Comparison of ENCODE assay signal across 27 cellular contexts in the genomic region with DNA sequence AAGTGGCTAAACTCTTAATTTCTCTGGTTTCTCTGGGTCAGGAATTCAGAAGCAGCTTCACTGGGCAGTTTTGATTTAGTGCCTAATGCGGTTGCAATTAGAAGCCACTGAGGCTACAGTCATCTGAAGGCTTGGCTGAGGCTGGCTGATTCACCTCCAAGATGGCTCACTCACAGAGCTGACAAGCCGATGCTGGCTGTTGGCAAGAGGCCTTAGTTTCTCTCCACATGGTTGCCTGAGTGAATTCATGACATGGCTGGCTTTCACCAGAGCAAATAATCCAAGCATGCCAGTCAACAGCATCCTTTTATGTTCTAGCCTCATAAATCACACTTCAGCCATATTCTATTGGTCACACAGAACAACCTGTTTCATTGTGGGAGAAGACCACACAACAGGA. TPM values are rescaled to one million over a fixed set of nuclear protein-coding genes. Genes with fewer than 3 reads are reported as not detected.
DNase-seq lines count a peak whose midpoint lies in the region; ATAC-seq, FAIRE-seq and TF ChIP-seq lines count a peak whose summit lies in the region.
"Had no signal": no experiment of that assay in that cellular context is flagged by ENCODE, and none has a peak within 500 bp of the region (broad histone marks: within the 10 kb centered on the region; RNA-seq: fewer than 3 reads in every experiment).

No MANE protein-coding gene starts in this region.

- DNase-seq in AG20443 (ENCODE audit: low spot score) (peak; percentile 23), LHCN-M2 (ENCODE audit: low read depth) (peak; percentile 14), bronchial epithelial cell (ENCODE audit: low read depth) (peak; percentile 65), medulla oblongata (ENCODE audit: extremely low spot score) (peak; percentile 27), EL (no peak), SJCRH30 (no peak), HepG2 (ENCODE audit: low spot score) (no peak), GF-D8 (lab: John Stamatoyannopoulos, UW) (no peak)
- DNase-seq: activated CD4-positive, alpha-beta T cell treated with anti-CD3 and anti-CD28 coated beads, Interleukin-2, amount 50 U/mL, for 4 hours; activated naive CD8-positive, alpha-beta T cell treated with anti-CD3 and anti-CD28 coated beads for 36 hours; body of pancreas; CD4-positive, alpha-beta memory T cell; DMS153; heart right ventricle; Kasumi-1; mucosa of descending colon; NCI-H1105 treated with DMSO at 0.1 percent for 48 hours; NCI-H2107; NCI-H510A treated with DMSO at 0.1 percent for 48 hours; SK-N-SH; stimulated activated CD4-positive, alpha-beta T cell treated with anti-CD3 and anti-CD28 coated beads, Interleukin-2, amount 100 ng/mL, for 24 hours had no signal

- POLR2A ChIA-PET in HepG2 (lab: Yijun Ruan, JAX), result no interaction called here

- in situ Hi-C loops in HepG2 (cut with HindIII; ENCODE audit: extremely low pct_ligation_motif_present, low pct_unique_long_range_greater_than_20kb), result no loop called here

- TF ChIP-seq POLR2A in HepG2 (IDR thresholded peaks at IDR 0.05; ENCODE audit: insufficient read depth in 1 of 2, low read depth in 2 of 2, low read length in 2 of 2), result no peak

- H3K9ac ChIP-seq in HepG2 (ENCODE audit: insufficient read depth, low read depth, low read length), result no peak overlapping the region
- H3K9ac ChIP-seq: SK-N-SH had no signal

- FAIRE-seq in bronchial epithelial cell (lab: Jason Lieb, UNC) (no peak), HepG2 (lab: Jason Lieb, UNC) (no peak)
- FAIRE-seq: colon, GM12878 had no signal

- peaks cover 11% of the 10 kb centered on the region for H3K79me2 ChIP-seq in HepG2 (ENCODE audit: insufficient read depth, low read length)

- H3K4me1 ChIP-seq in SJCRH30, result no peaks in the 10 kb centered on the region
- peaks cover 24% of the 10 kb centered on the region for H3K4me1 ChIP-seq in HepG2 (ENCODE audit: insufficient read depth, low read length)

- H3K27ac ChIP-seq in SJCRH30, result no peak overlapping the region
- H3K27ac ChIP-seq in HepG2 (ENCODE audit: extremely low read length, insufficient read depth, low read length), result no peak overlapping the region
- H3K27ac ChIP-seq: body of pancreas, heart right ventricle, prostate gland, suprapubic skin had no signal

- no TSS peak for BruUV-seq in HepG2 (replicated peaks; lab: Mats Ljungman, UMichigan)

- no peak for TF ChIP-seq RAD21 in HepG2 (CRISPR knock-in tag; IDR thresholded peaks at IDR 0.05)

- H3K4me3 ChIP-seq in bronchial epithelial cell (ENCODE audit: low read depth, low read length), result no peak overlapping the region
- H3K4me3 ChIP-seq in SJCRH30, result no peak overlapping the region
- H3K4me3 ChIP-seq in HepG2 (replicated peaks in 1 of 3; ENCODE audit: insufficient read depth in 1 of 3, low read depth in 2 of 3, low read length in 3 of 3), result no peak overlapping the region
- H3K4me3 ChIP-seq: body of pancreas, GM12878, heart right ventricle, mucosa of descending colon, prostate gland, suprapubic skin had no signal

- intact Hi-C loops in HepG2 (cut with micrococcal nuclease; ENCODE audit: unreplicated experiment), result no loop called here

- H3K9me3 ChIP-seq in SJCRH30 (replicated peaks) (no peaks in the 10 kb centered on the region), HepG2 (ENCODE audit: low read length) (no peaks in the 10 kb centered on the region)
- H3K9me3 ChIP-seq: body of pancreas, heart right ventricle, mucosa of descending colon, prostate gland, SK-N-SH, suprapubic skin had no signal

- H3K36me3 ChIP-seq in bronchial epithelial cell (ENCODE audit: control insufficient read depth, insufficient read depth, low read length) (peaks cover 1% of the 10 kb centered on the region), SJCRH30 (peaks cover 30% of the 10 kb centered on the region), HepG2 (replicated peaks in 1 of 2; ENCODE audit: control insufficient read depth in 1 of 2, insufficient read depth in 2 of 2, low read length in 2 of 2) (peaks cover 2 to 11% of the 10 kb centered on the region in 2 experiments; a peak in 4 of 5 replicates)
- H3K36me3 ChIP-seq: prostate gland had no signal

- H2AFZ ChIP-seq in HepG2 (ENCODE audit: low read length), result no peak overlapping the region

- CTCF ChIA-PET in HepG2 (lab: Yijun Ruan, JAX; ENCODE audit: low intra/inter-chr PET ratio, low total read pairs), result no interaction called here

- WGBS in HepG2 (ENCODE audit: low lambda C conversion rate), result 100% methylated on average over 2 of the region's 2 CpGs

- H3K27me3 ChIP-seq in bronchial epithelial cell (ENCODE audit: control insufficient read depth, insufficient read depth, low read length) (no peaks in the 10 kb centered on the region), SJCRH30 (no peaks in the 10 kb centered on the region), HepG2 (ENCODE audit: control insufficient read depth in 1 of 2, insufficient read depth in 2 of 2, low read length in 2 of 2) (no peaks in the 10 kb centered on the region; a peak in 2 of 5 replicates)
- H3K27me3 ChIP-seq: body of pancreas, heart right ventricle, suprapubic skin had no signal

- TF ChIP-seq CTCF in bronchial epithelial cell (IDR thresholded peaks at IDR 0.05; ENCODE audit: insufficient read depth, low read length, severe bottlenecking) (no peak), HepG2 (CRISPR knock-in tag; IDR thresholded peaks at IDR 0.05) (no peak)

- TF ChIP-seq EP300 in HepG2 (IDR thresholded peaks at IDR 0.05; ENCODE audit: low read depth in 2 of 2, low read length in 2 of 2), result no peak
- no peak for TF ChIP-seq EP300 in HepG2 (CRISPR knock-in tag; IDR thresholded peaks at IDR 0.05; ENCODE audit: borderline replicate concordance)

- H3K4me2 ChIP-seq in HepG2 (ENCODE audit: low read depth, low read length), result no peak overlapping the region
- H3K4me2 ChIP-seq: SK-N-SH had no signal

- no peaks in the 10 kb centered on the region for H4K20me1 ChIP-seq in HepG2 (ENCODE audit: insufficient read depth, low read length)

- ATAC-seq in HepG2, result no peak
- ATAC-seq: body of pancreas; GM12878; heart right ventricle; mucosa of descending colon; stimulated activated effector memory CD8-positive, alpha-beta T cell treated with anti-CD3 and anti-CD28 coated beads, Interleukin-12 subunit alpha, Interleukin-12 subunit beta, amount 100 ng/mL, for 72 hours; WTC11 had no signal

RNA-seq across cellular contexts. Expression of a gene that starts 2.8 kb away (rescaled TPM):
- total RNA-seq in LHCN-M2 (2014; rRNA removed), result 38.3 and 43.3 TPM in 2 replicates
- 40.0 TPM for polyA plus RNA-seq in LHCN-M2 (2012)
- 51.5 and 60.8 TPM in 2 replicates for total RNA-seq in bronchial epithelial cell
- total RNA-seq in SJCRH30 (2014; rRNA removed; shearing (Covaris generic)), result 39.7 and 46.6 TPM in 2 replicates
- total RNA-seq in HepG2 (2016; rRNA removed; fragmentation: Illumina TruSeq; extraction: Trizol), result 54.9 and 78.8 TPM in 2 replicates
- 32.2 and 37.7 TPM in 2 replicates for total RNA-seq in HepG2 (2016; cell fraction: cytosol; rRNA removed; fragmentation: Illumina TruSeq; extraction: Trizol; ENCODE audit: low read depth)
- total RNA-seq in HepG2 (2016; cell fraction: insoluble cytoplasmic fraction; rRNA removed; fragmentation: Illumina TruSeq; extraction: Trizol), result 53.0 and 81.8 TPM in 2 replicates
- 48.1 and 56.0 TPM in 2 replicates for total RNA-seq in HepG2 (2016; cell fraction: membrane; rRNA removed; fragmentation: Illumina TruSeq; extraction: Trizol)
- 30.4 and 37.6 TPM in 2 replicates for total RNA-seq in HepG2 (2016; cell fraction: nucleus; rRNA removed; fragmentation: Illumina TruSeq; extraction: Trizol)
- 30.4 and 41.2 TPM in 2 replicates for polyA plus RNA-seq in HepG2 (2011; rRNA removed)
- 20.7 and 26.4 TPM in 2 replicates for polyA plus RNA-seq in HepG2 (2011; cell fraction: cytosol; rRNA removed)
- 9.9 TPM in 2 replicates for polyA plus RNA-seq in HepG2 (2011; cell fraction: nucleus; rRNA removed)
- 29.6 and 42.5 TPM in 2 replicates for polyA plus RNA-seq in HepG2 (2012)
- 21.6 and 21.8 TPM in 2 replicates for polyA plus RNA-seq in HepG2 (2016; cell fraction: cytosol; fragmentation: Illumina TruSeq; extraction: Trizol; ENCODE audit: low read depth)
- polyA plus RNA-seq in HepG2 (2016; cell fraction: insoluble cytoplasmic fraction; fragmentation: Illumina TruSeq; extraction: Trizol; ENCODE audit: low read depth), result 72.3 and 79.1 TPM in 2 replicates
- 39.9 and 41.7 TPM in 2 replicates for polyA plus RNA-seq in HepG2 (2016; cell fraction: membrane; fragmentation: Illumina TruSeq; extraction: Trizol; ENCODE audit: low read depth)
- 35.7 and 38.8 TPM in 2 replicates for polyA plus RNA-seq in HepG2 (2016; cell fraction: nucleus; fragmentation: Illumina TruSeq; extraction: Trizol; ENCODE audit: insufficient read depth, low read depth)
- 34.1 and 42.0 TPM in 2 replicates for polyA minus RNA-seq in HepG2 (2011; rRNA and poly(A)+ RNA removed; ENCODE audit: low replicate concordance)
- polyA minus RNA-seq in HepG2 (2011; cell fraction: cytosol; rRNA and poly(A)+ RNA removed), result 42.0 and 44.9 TPM in 2 replicates
- 73.0 and 139 TPM in 2 replicates for polyA minus RNA-seq in HepG2 (2011; cell fraction: nucleus; rRNA and poly(A)+ RNA removed)

RNA-seq across cellular contexts. Expression of a gene that starts 42.5 kb away (rescaled TPM):
- total RNA-seq in LHCN-M2 (2014; rRNA removed), result 58.3 and 67.9 TPM in 2 replicates
- polyA plus RNA-seq in LHCN-M2 (2012), result 15.1 TPM
- total RNA-seq in bronchial epithelial cell, result 3.3 and 5.0 TPM in 2 replicates
- 86.3 and 103 TPM in 2 replicates for total RNA-seq in SJCRH30 (2014; rRNA removed; shearing (Covaris generic))
- 28.8 and 36.2 TPM in 2 replicates for total RNA-seq in HepG2 (2016; rRNA removed; fragmentation: Illumina TruSeq; extraction: Trizol)
- 7.6 and 8.2 TPM in 2 replicates for total RNA-seq in HepG2 (2016; cell fraction: cytosol; rRNA removed; fragmentation: Illumina TruSeq; extraction: Trizol; ENCODE audit: low read depth)
- total RNA-seq in HepG2 (2016; cell fraction: insoluble cytoplasmic fraction; rRNA removed; fragmentation: Illumina TruSeq; extraction: Trizol), result 29.6 and 43.8 TPM in 2 replicates
- 18.3 and 23.9 TPM in 2 replicates for total RNA-seq in HepG2 (2016; cell fraction: membrane; rRNA removed; fragmentation: Illumina TruSeq; extraction: Trizol)
- total RNA-seq in HepG2 (2016; cell fraction: nucleus; rRNA removed; fragmentation: Illumina TruSeq; extraction: Trizol), result 12.7 and 14.4 TPM in 2 replicates
- polyA plus RNA-seq in HepG2 (2011; rRNA removed), result 7.3 and 11.2 TPM in 2 replicates
- polyA plus RNA-seq in HepG2 (2011; cell fraction: cytosol; rRNA removed), result 7.0 and 7.1 TPM in 2 replicates
- polyA plus RNA-seq in HepG2 (2011; cell fraction: nucleus; rRNA removed), result 1.8 TPM in 2 replicates
- 7.0 and 16.8 TPM in 2 replicates for polyA plus RNA-seq in HepG2 (2012)
- polyA plus RNA-seq in HepG2 (2016; cell fraction: cytosol; fragmentation: Illumina TruSeq; extraction: Trizol; ENCODE audit: low read depth), result 8.8 and 9.8 TPM in 2 replicates
- 34.9 and 35.8 TPM in 2 replicates for polyA plus RNA-seq in HepG2 (2016; cell fraction: insoluble cytoplasmic fraction; fragmentation: Illumina TruSeq; extraction: Trizol; ENCODE audit: low read depth)
- 20.4 and 21.2 TPM in 2 replicates for polyA plus RNA-seq in HepG2 (2016; cell fraction: membrane; fragmentation: Illumina TruSeq; extraction: Trizol; ENCODE audit: low read depth)
- polyA plus RNA-seq in HepG2 (2016; cell fraction: nucleus; fragmentation: Illumina TruSeq; extraction: Trizol; ENCODE audit: insufficient read depth, low read depth), result 16.7 and 21.1 TPM in 2 replicates
- polyA minus RNA-seq in HepG2 (2011; rRNA and poly(A)+ RNA removed; ENCODE audit: low replicate concordance), result 4.7 and 5.8 TPM in 2 replicates
- 6.0 TPM in 2 replicates for polyA minus RNA-seq in HepG2 (2011; cell fraction: cytosol; rRNA and poly(A)+ RNA removed)
- 4.1 TPM in 2 replicates for polyA minus RNA-seq in HepG2 (2011; cell fraction: nucleus; rRNA and poly(A)+ RNA removed)

Comparison
In these comparisons a context has a peak if more than half of its experiments do, and no peak if none do; other contexts are left out.
1. DNase-seq: peak in AG20443 (single experiment), LHCN-M2 (single experiment), bronchial epithelial cell (single experiment) and medulla oblongata (single experiment); none in EL (single experiment), SJCRH30 (0 of 2), HepG2 (single experiment) and GF-D8 (single experiment).